In the genomic region with DNA sequence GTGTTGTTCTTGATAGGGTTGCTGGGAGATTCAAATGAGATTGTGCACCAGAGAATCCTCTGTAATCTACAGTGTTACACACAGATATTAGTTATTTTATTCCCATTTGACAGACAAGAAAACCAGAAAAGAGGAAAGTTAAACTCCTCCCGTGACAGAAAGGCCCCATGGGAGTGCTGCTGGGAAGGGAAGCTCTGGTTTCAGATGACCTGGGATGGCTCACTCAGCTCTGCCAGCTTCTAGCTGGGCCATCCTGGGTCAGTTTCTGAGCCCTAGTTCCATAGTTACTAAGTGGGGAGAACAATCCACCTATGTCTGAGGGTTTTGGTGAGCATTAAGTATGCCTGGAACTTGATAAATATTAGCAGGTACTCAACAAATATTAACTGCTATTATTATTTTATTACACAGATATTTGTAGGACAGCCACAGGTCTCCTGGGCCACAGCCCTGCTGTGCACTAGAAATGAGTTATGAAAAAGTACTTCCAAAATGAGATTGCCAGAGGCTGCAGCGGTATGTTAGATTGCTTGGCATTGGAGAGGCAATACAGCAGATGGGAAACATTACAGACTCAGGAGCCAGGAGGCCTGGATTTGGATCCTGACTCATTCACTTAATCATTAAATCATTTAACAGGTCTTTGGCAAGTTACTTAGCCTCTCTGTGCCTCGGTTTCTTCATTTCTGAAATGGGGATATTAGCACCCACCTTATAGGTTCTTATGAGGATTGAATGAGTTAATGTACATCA, we compare ENCODE assay signal across 1 cellular context.
TF ChIP-seq lines count a peak whose summit lies in the region.

No MANE protein-coding gene starts in this region.

TF ChIP-seq in HepG2, 621 proteins besides CTCF, POLR2A, EP300 and RAD21:
- TF ChIP-seq, protein P1, sequence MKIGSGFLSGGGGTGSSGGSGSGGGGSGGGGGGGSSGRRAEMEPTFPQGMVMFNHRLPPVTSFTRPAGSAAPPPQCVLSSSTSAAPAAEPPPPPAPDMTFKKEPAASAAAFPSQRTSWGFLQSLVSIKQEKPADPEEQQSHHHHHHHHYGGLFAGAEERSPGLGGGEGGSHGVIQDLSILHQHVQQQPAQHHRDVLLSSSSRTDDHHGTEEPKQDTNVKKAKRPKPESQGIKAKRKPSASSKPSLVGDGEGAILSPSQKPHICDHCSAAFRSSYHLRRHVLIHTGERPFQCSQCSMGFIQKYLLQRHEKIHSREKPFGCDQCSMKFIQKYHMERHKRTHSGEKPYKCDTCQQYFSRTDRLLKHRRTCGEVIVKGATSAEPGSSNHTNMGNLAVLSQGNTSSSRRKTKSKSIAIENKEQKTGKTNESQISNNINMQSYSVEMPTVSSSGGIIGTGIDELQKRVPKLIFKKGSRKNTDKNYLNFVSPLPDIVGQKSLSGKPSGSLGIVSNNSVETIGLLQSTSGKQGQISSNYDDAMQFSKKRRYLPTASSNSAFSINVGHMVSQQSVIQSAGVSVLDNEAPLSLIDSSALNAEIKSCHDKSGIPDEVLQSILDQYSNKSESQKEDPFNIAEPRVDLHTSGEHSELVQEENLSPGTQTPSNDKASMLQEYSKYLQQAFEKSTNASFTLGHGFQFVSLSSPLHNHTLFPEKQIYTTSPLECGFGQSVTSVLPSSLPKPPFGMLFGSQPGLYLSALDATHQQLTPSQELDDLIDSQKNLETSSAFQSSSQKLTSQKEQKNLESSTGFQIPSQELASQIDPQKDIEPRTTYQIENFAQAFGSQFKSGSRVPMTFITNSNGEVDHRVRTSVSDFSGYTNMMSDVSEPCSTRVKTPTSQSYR (CRISPR knock-in tag; IDR thresholded peaks at IDR 0.05; ENCODE audit: borderline replicate concordance) = no peak
- TF ChIP-seq REL (CRISPR knock-in tag; conservative IDR thresholded peaks at IDR 0.05) (no peak), ZFP36L1 (CRISPR knock-in tag; IDR thresholded peaks at IDR 0.05) (no peak), KDM2A (CRISPR knock-in tag; IDR thresholded peaks at IDR 0.05; ENCODE audit: borderline replicate concordance, low read depth) (no peak), REXO4 (CRISPR knock-in tag; IDR thresholded peaks at IDR 0.05; ENCODE audit: borderline replicate concordance) (no peak), THAP11 (CRISPR knock-in tag; IDR thresholded peaks at IDR 0.05) (no peak), NCOA5 (CRISPR knock-in tag; IDR thresholded peaks at IDR 0.05) (no peak), PAX8 (CRISPR knock-in tag; IDR thresholded peaks at IDR 0.05; ENCODE audit: borderline replicate concordance) (no peak), CEBPG (CRISPR knock-in tag; IDR thresholded peaks at IDR 0.05) (no peak), RFX3 (CRISPR knock-in tag; IDR thresholded peaks at IDR 0.05) (no peak), NFIC (IDR thresholded peaks at IDR 0.05; ENCODE audit: low read length) (no peak), HNRNPK (IDR thresholded peaks at IDR 0.05; ENCODE audit: low read depth, low read length, poor library complexity, severe bottlenecking) (no peak), ZNF614 (CRISPR knock-in tag; IDR thresholded peaks at IDR 0.05; ENCODE audit: borderline replicate concordance) (no peak), CBX1 (IDR thresholded peaks at IDR 0.05; ENCODE audit: low read depth) (no peak), POLR2G (IDR thresholded peaks at IDR 0.05; ENCODE audit: low read depth, low read length) (no peak), CREB1 (IDR thresholded peaks at IDR 0.05) (no peak), CREB1 (CRISPR knock-in tag; IDR thresholded peaks at IDR 0.05) (no peak)
- TF ChIP-seq, protein P2, sequence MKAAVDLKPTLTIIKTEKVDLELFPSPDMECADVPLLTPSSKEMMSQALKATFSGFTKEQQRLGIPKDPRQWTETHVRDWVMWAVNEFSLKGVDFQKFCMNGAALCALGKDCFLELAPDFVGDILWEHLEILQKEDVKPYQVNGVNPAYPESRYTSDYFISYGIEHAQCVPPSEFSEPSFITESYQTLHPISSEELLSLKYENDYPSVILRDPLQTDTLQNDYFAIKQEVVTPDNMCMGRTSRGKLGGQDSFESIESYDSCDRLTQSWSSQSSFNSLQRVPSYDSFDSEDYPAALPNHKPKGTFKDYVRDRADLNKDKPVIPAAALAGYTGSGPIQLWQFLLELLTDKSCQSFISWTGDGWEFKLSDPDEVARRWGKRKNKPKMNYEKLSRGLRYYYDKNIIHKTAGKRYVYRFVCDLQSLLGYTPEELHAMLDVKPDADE (CRISPR knock-in tag; IDR thresholded peaks at IDR 0.05) = no peak
- TF ChIP-seq, protein P3, sequence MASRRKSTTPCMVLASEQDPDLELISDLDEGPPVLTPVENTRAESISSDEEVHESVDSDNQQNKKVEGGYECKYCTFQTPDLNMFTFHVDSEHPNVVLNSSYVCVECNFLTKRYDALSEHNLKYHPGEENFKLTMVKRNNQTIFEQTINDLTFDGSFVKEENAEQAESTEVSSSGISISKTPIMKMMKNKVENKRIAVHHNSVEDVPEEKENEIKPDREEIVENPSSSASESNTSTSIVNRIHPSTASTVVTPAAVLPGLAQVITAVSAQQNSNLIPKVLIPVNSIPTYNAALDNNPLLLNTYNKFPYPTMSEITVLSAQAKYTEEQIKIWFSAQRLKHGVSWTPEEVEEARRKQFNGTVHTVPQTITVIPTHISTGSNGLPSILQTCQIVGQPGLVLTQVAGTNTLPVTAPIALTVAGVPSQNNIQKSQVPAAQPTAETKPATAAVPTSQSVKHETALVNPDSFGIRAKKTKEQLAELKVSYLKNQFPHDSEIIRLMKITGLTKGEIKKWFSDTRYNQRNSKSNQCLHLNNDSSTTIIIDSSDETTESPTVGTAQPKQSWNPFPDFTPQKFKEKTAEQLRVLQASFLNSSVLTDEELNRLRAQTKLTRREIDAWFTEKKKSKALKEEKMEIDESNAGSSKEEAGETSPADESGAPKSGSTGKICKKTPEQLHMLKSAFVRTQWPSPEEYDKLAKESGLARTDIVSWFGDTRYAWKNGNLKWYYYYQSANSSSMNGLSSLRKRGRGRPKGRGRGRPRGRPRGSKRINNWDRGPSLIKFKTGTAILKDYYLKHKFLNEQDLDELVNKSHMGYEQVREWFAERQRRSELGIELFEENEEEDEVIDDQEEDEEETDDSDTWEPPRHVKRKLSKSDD (CRISPR knock-in tag; IDR thresholded peaks at IDR 0.05; ENCODE audit: low read depth) = no peak
- TF ChIP-seq, protein P4, sequence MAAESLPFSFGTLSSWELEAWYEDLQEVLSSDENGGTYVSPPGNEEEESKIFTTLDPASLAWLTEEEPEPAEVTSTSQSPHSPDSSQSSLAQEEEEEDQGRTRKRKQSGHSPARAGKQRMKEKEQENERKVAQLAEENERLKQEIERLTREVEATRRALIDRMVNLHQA (CRISPR knock-in tag; IDR thresholded peaks at IDR 0.05) = no peak
- TF ChIP-seq, protein P5, sequence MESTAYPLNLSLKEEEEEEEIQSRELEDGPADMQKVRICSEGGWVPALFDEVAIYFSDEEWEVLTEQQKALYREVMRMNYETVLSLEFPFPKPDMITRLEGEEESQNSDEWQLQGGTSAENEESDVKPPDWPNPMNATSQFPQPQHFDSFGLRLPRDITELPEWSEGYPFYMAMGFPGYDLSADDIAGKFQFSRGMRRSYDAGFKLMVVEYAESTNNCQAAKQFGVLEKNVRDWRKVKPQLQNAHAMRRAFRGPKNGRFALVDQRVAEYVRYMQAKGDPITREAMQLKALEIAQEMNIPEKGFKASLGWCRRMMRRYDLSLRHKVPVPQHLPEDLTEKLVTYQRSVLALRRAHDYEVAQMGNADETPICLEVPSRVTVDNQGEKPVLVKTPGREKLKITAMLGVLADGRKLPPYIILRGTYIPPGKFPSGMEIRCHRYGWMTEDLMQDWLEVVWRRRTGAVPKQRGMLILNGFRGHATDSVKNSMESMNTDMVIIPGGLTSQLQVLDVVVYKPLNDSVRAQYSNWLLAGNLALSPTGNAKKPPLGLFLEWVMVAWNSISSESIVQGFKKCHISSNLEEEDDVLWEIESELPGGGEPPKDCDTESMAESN (CRISPR knock-in tag; conservative IDR thresholded peaks at IDR 0.05) = no peak
